ENCODE assay signal across 18 cellular contexts in genomic region chr3:167700046-167700445, GRCh38. TPM values are rescaled to one million over a fixed set of nuclear protein-coding genes. Genes with fewer than 3 reads are reported as not detected.
DNase-seq lines count a peak whose midpoint lies in the region; ATAC-seq and TF ChIP-seq lines count a peak whose summit lies in the region.
"Had no signal": no experiment of that assay in that cellular context is flagged by ENCODE, and none has a peak within 500 bp of the region (broad histone marks: within the 10 kb centered on the region; RNA-seq: fewer than 3 reads in every experiment).

No MANE protein-coding gene starts in this region.

- no peak overlapping the region for H3K4me3 Mint-ChIP-seq in CD8-positive, alpha-beta T cell
- H3K4me3 Mint-ChIP-seq: B cell; CD8-positive, alpha-beta memory T cell; H9 had no signal

- intact Hi-C loops in CD8-positive, alpha-beta T cell (cut with DNase I, micrococcal nuclease), result no loop called here

- no peaks in the 10 kb centered on the region for H3K9me3 Mint-ChIP-seq in CD8-positive, alpha-beta T cell
- H3K9me3 Mint-ChIP-seq: CD8-positive, alpha-beta memory T cell; H9 had no signal

- no peak overlapping the region for H3K27ac ChIP-seq in CD8-positive, alpha-beta T cell (ENCODE audit: low read depth, low read length)
- H3K27ac ChIP-seq: KMS-11 had no signal

- H3K36me3 ChIP-seq in CD8-positive, alpha-beta T cell (ENCODE audit: insufficient read depth, low read length), result peaks cover 5% of the 10 kb centered on the region

- POLR2A ChIA-PET in CD8-positive, alpha-beta T cell (lab: Charles Lee), result interaction anchor here (0.7 kb wide), 1 partner anchor 10 kb away, joined by 3 read pairs; no protein-coding TSS in a partner anchor

- H3K9me3 ChIP-seq in CD8-positive, alpha-beta T cell (ENCODE audit: low read length), result no peaks in the 10 kb centered on the region
- H3K9me3 ChIP-seq: Caco-2 had no signal

- no peaks in the 10 kb centered on the region for H3K4me1 ChIP-seq in CD8-positive, alpha-beta T cell (ENCODE audit: insufficient read depth, low read length)
- H3K4me1 ChIP-seq: Caco-2 had no signal

- peak overlapping the region; percentile 2 for H3K27ac Mint-ChIP-seq in CD8-positive, alpha-beta T cell
- H3K27ac Mint-ChIP-seq: B cell had no signal

- CTCF ChIA-PET in CD8-positive, alpha-beta T cell (lab: Charles Lee), result interaction anchor here (1.0 to 1.3 kb wide), 2 partner anchors 15 to 23 kb away, joined by 3 read pairs; no protein-coding TSS in a partner anchor

- H3K36me3 Mint-ChIP-seq in CD8-positive, alpha-beta T cell, result peaks cover 59% of the 10 kb centered on the region

- peaks cover 15% of the 10 kb centered on the region for H3K4me1 Mint-ChIP-seq in CD8-positive, alpha-beta T cell (ENCODE audit: low read depth)
- H3K4me1 Mint-ChIP-seq: B cell had no signal

- H3K27me3 Mint-ChIP-seq in CD8-positive, alpha-beta T cell (ENCODE audit: low read depth), result no peaks in the 10 kb centered on the region
- H3K27me3 Mint-ChIP-seq: B cell; CD8-positive, alpha-beta memory T cell had no signal

- DNase-seq in AG09319 (ENCODE audit: extremely low read depth, low read depth), result peak; percentile 11
- no peak for DNase-seq in CD8-positive, alpha-beta T cell
- peak; percentile 17 for DNase-seq in HFF-Myc (ENCODE audit: extremely low read depth, low read depth)
- DNase-seq in fibroblast of gingiva (ENCODE audit: low read depth), result peak; percentile 65
- DNase-seq in hippocampal formation (lab: John Stamatoyannopoulos, UW), result no peak
- DNase-seq in activated CD4-positive, CD25-positive, alpha-beta regulatory T cell (lab: John Stamatoyannopoulos, UW), result no peak
- DNase-seq: 8988T; C1 segment of cervical spinal cord; Caco-2; CD8-positive, alpha-beta memory T cell; DND-41; GF-D8; H9 had no signal

- H3K4me3 ChIP-seq in CD8-positive, alpha-beta T cell (ENCODE audit: low read depth, low read length), result no peak overlapping the region
- no peak overlapping the region for H3K4me3 ChIP-seq in HFF-Myc (replicated peaks; ENCODE audit: low read depth, low read length)

- no peaks in the 10 kb centered on the region for H3K27me3 ChIP-seq in CD8-positive, alpha-beta T cell (ENCODE audit: insufficient read depth, low read length)

- ATAC-seq in CD8-positive, alpha-beta T cell, result no peak
- ATAC-seq in HG02571 (IDR thresholded peaks at IDR 0.05; ENCODE audit: unreplicated experiment) (no peak), GM21786 (IDR thresholded peaks at IDR 0.05; ENCODE audit: unreplicated experiment) (no peak)
- ATAC-seq: HepG2 had no signal

- no peak for TF ChIP-seq CTCF in AG09319 (IDR thresholded peaks at IDR 0.05; ENCODE audit: low read depth, low read length)
- no peak for TF ChIP-seq CTCF in CD8-positive, alpha-beta T cell (IDR thresholded peaks at IDR 0.05)
- TF ChIP-seq CTCF in HFF-Myc (IDR thresholded peaks at IDR 0.05; ENCODE audit: low read depth, low read length, missing control alignments), result no peak

RNA-seq across cellular contexts. Expression of gene PDCD10, which starts 34.6 kb away (rescaled TPM):
- total RNA-seq in CD8-positive, alpha-beta T cell, result 10 to 100 TPM; 24.7 to 27.6 TPM

RNA-seq across cellular contexts. Expression of gene SERPINI1, which starts 35.5 kb away (rescaled TPM):
- under 1 TPM; 0.16 to 0.25 TPM for total RNA-seq in CD8-positive, alpha-beta T cell

RNA-seq across cellular contexts. Expression of gene WDR49, which starts 46.3 kb away (rescaled TPM):
- not detected for total RNA-seq in CD8-positive, alpha-beta T cell

Comparison
In these comparisons a context has a peak if more than half of its experiments do, and no peak if none do; other contexts are left out.
1. DNase-seq: peak in AG09319 (single experiment), HFF-Myc (single experiment) and fibroblast of gingiva (single experiment); none in CD8-positive, alpha-beta T cell (0 of 7), hippocampal formation (0 of 2) and activated CD4-positive, CD25-positive, alpha-beta regulatory T cell (0 of 4).